11 cellular contexts compared by ENCODE assay signal in genomic region chr16:88870608-88871348, GRCh38. TPM values are rescaled to one million over a fixed set of nuclear protein-coding genes. Genes with fewer than 3 reads are reported as not detected.
A peak's percentile ranks its signal among the peaks of the same experiment; 100 is the strongest.
DNase-seq lines count a peak whose midpoint lies in the region; ATAC-seq and TF ChIP-seq lines count a peak whose summit lies in the region.
"Had no signal": no experiment of that assay in that cellular context is flagged by ENCODE, and none has a peak within 500 bp of the region (broad histone marks: within the 10 kb centered on the region; RNA-seq: fewer than 3 reads in every experiment).

No MANE protein-coding gene starts in this region.

- peaks cover 10% of the 10 kb centered on the region for H3K27me3 Mint-ChIP-seq in activated CD8-positive, alpha-beta T cell treated with anti-CD3 and anti-CD28 coated beads for 36 hours
- peaks cover 9% of the 10 kb centered on the region for H3K27me3 Mint-ChIP-seq in activated CD8-positive, alpha-beta T cell treated with anti-CD3 and anti-CD28 coated beads, Interleukin-2, amount 10 ng/mL, durations not matched to agents 7 days and 5 days (ENCODE audit: low read depth)
- peaks cover 15% of the 10 kb centered on the region for H3K27me3 Mint-ChIP-seq in activated naive CD8-positive, alpha-beta T cell treated with anti-CD3 and anti-CD28 coated beads, Interleukin-2, amount 50 U/mL, for 24 hours

- POLR2A ChIA-PET in activated CD8-positive, alpha-beta T cell treated with anti-CD3 and anti-CD28 coated beads for 36 hours (lab: Charles Lee) = no interaction called here
- POLR2A ChIA-PET in activated CD8-positive, alpha-beta T cell treated with anti-CD3 and anti-CD28 coated beads, Interleukin-2, amount 10 ng/mL, durations not matched to agents 7 days and 5 days (lab: Charles Lee) = no interaction called here

- TF ChIP-seq CTCF in activated CD8-positive, alpha-beta T cell treated with anti-CD3 and anti-CD28 coated beads for 36 hours (IDR thresholded peaks at IDR 0.05) = no peak

- H3K4me3 Mint-ChIP-seq in activated CD8-positive, alpha-beta T cell treated with anti-CD3 and anti-CD28 coated beads for 36 hours = no peak overlapping the region
- no peak overlapping the region for H3K4me3 Mint-ChIP-seq in activated CD8-positive, alpha-beta T cell treated with anti-CD3 and anti-CD28 coated beads, Interleukin-2, amount 10 ng/mL, durations not matched to agents 7 days and 5 days
- H3K4me3 Mint-ChIP-seq in activated naive CD8-positive, alpha-beta T cell treated with anti-CD3 and anti-CD28 coated beads, Interleukin-2, amount 50 U/mL, for 24 hours = no peak overlapping the region
- H3K4me3 Mint-ChIP-seq: GM23338; stimulated activated effector memory CD8-positive, alpha-beta T cell treated with anti-CD3 and anti-CD28 coated beads, Interleukin-12 subunit alpha, Interleukin-12 subunit beta, amount 100 ng/mL, for 72 hours; T-helper 2 cell treated with Interferon-gamma antibody and Interleukin-4, amounts not matched to agents 5 μg/mL and 100 μg/mL, for 36 hours had no signal

- CTCF ChIA-PET in activated CD8-positive, alpha-beta T cell treated with anti-CD3 and anti-CD28 coated beads for 36 hours (lab: Charles Lee) = no interaction called here
- CTCF ChIA-PET in activated CD8-positive, alpha-beta T cell treated with anti-CD3 and anti-CD28 coated beads, Interleukin-2, amount 10 ng/mL, durations not matched to agents 7 days and 5 days (lab: Charles Lee) = no interaction called here

- peaks cover 4% of the 10 kb centered on the region for H3K4me1 Mint-ChIP-seq in activated CD8-positive, alpha-beta T cell treated with anti-CD3 and anti-CD28 coated beads for 36 hours (ENCODE audit: low read depth)
- no peaks in the 10 kb centered on the region for H3K4me1 Mint-ChIP-seq in activated CD8-positive, alpha-beta T cell treated with anti-CD3 and anti-CD28 coated beads, Interleukin-2, amount 10 ng/mL, durations not matched to agents 7 days and 5 days (ENCODE audit: low read depth)
- H3K4me1 Mint-ChIP-seq in activated naive CD8-positive, alpha-beta T cell treated with anti-CD3 and anti-CD28 coated beads, Interleukin-2, amount 50 U/mL, for 24 hours = peaks cover 5% of the 10 kb centered on the region
- H3K4me1 Mint-ChIP-seq: GM23338; stimulated activated effector memory CD8-positive, alpha-beta T cell treated with anti-CD3 and anti-CD28 coated beads, Interleukin-12 subunit alpha, Interleukin-12 subunit beta, amount 100 ng/mL, for 72 hours had no signal

- H3K36me3 Mint-ChIP-seq in activated CD8-positive, alpha-beta T cell treated with anti-CD3 and anti-CD28 coated beads for 36 hours (ENCODE audit: low read depth) = no peaks in the 10 kb centered on the region
- no peaks in the 10 kb centered on the region for H3K36me3 Mint-ChIP-seq in activated CD8-positive, alpha-beta T cell treated with anti-CD3 and anti-CD28 coated beads, Interleukin-2, amount 10 ng/mL, durations not matched to agents 7 days and 5 days (ENCODE audit: low read depth)
- peaks cover under 1% of the 10 kb centered on the region for H3K36me3 Mint-ChIP-seq in activated naive CD8-positive, alpha-beta T cell treated with anti-CD3 and anti-CD28 coated beads, Interleukin-2, amount 50 U/mL, for 24 hours (ENCODE audit: low read depth)
- H3K36me3 Mint-ChIP-seq: stimulated activated effector memory CD8-positive, alpha-beta T cell treated with anti-CD3 and anti-CD28 coated beads, Interleukin-12 subunit alpha, Interleukin-12 subunit beta, amount 100 ng/mL, for 72 hours had no signal

- DNase-seq in activated CD8-positive, alpha-beta T cell treated with anti-CD3 and anti-CD28 coated beads for 36 hours = no peak
- DNase-seq in activated CD8-positive, alpha-beta T cell treated with anti-CD3 and anti-CD28 coated beads, Interleukin-2, amount 10 ng/mL, durations not matched to agents 7 days and 5 days = no peak
- DNase-seq in MV-4-11 (lab: John Stamatoyannopoulos, UW) (peak; percentile 23), sciatic nerve (ENCODE audit: low spot score) (no peak), kidney tubule cell (ENCODE audit: low spot score) (no peak)
- DNase-seq in activated naive CD8-positive, alpha-beta T cell treated with anti-CD3 and anti-CD28 coated beads, Interleukin-2, amount 50 U/mL, for 24 hours = no peak

- no peaks in the 10 kb centered on the region for H3K9me3 Mint-ChIP-seq in activated CD8-positive, alpha-beta T cell treated with anti-CD3 and anti-CD28 coated beads for 36 hours
- H3K9me3 Mint-ChIP-seq in activated CD8-positive, alpha-beta T cell treated with anti-CD3 and anti-CD28 coated beads, Interleukin-2, amount 10 ng/mL, durations not matched to agents 7 days and 5 days (ENCODE audit: insufficient read depth) = no peaks in the 10 kb centered on the region
- no peaks in the 10 kb centered on the region for H3K9me3 Mint-ChIP-seq in activated naive CD8-positive, alpha-beta T cell treated with anti-CD3 and anti-CD28 coated beads, Interleukin-2, amount 50 U/mL, for 24 hours
- H3K9me3 Mint-ChIP-seq: GM23338; stimulated activated effector memory CD8-positive, alpha-beta T cell treated with anti-CD3 and anti-CD28 coated beads, Interleukin-12 subunit alpha, Interleukin-12 subunit beta, amount 100 ng/mL, for 72 hours; T-helper 2 cell treated with Interferon-gamma antibody and Interleukin-4, amounts not matched to agents 5 μg/mL and 100 μg/mL, for 36 hours had no signal

- peak; percentile 49 for ATAC-seq in activated CD8-positive, alpha-beta T cell treated with anti-CD3 and anti-CD28 coated beads for 36 hours
- no peak for ATAC-seq in activated CD8-positive, alpha-beta T cell treated with anti-CD3 and anti-CD28 coated beads, Interleukin-2, amount 10 ng/mL, durations not matched to agents 7 days and 5 days
- ATAC-seq in activated naive CD8-positive, alpha-beta T cell treated with anti-CD3 and anti-CD28 coated beads, Interleukin-2, amount 50 U/mL, for 24 hours = peak; percentile 21
- ATAC-seq in sciatic nerve (peak; percentile 53), HG03354 (IDR thresholded peaks at IDR 0.05; ENCODE audit: poor library complexity, severe bottlenecking, unreplicated experiment) (no peak), GM18498 (IDR thresholded peaks at IDR 0.05; ENCODE audit: unreplicated experiment) (no peak)
- ATAC-seq: GM23338; stimulated activated effector memory CD8-positive, alpha-beta T cell treated with anti-CD3 and anti-CD28 coated beads, Interleukin-12 subunit alpha, Interleukin-12 subunit beta, amount 100 ng/mL, for 72 hours had no signal

- H3K27ac Mint-ChIP-seq in activated CD8-positive, alpha-beta T cell treated with anti-CD3 and anti-CD28 coated beads for 36 hours = no peak overlapping the region
- no peak overlapping the region for H3K27ac Mint-ChIP-seq in activated CD8-positive, alpha-beta T cell treated with anti-CD3 and anti-CD28 coated beads, Interleukin-2, amount 10 ng/mL, durations not matched to agents 7 days and 5 days
- H3K27ac Mint-ChIP-seq in activated naive CD8-positive, alpha-beta T cell treated with anti-CD3 and anti-CD28 coated beads, Interleukin-2, amount 50 U/mL, for 24 hours = no peak overlapping the region
- H3K27ac Mint-ChIP-seq: GM23338; stimulated activated effector memory CD8-positive, alpha-beta T cell treated with anti-CD3 and anti-CD28 coated beads, Interleukin-12 subunit alpha, Interleukin-12 subunit beta, amount 100 ng/mL, for 72 hours; T-helper 2 cell treated with Interferon-gamma antibody and Interleukin-4, amounts not matched to agents 5 μg/mL and 100 μg/mL, for 36 hours had no signal

- intact Hi-C loops in activated CD8-positive, alpha-beta T cell treated with anti-CD3 and anti-CD28 coated beads for 36 hours (cut with micrococcal nuclease) = no loop called here
- intact Hi-C loops in sciatic nerve (cut with DNase I) = no loop called here

RNA-seq across cellular contexts. Expression of gene PABPN1L, which starts 4.3 kb away (rescaled TPM):
- total RNA-seq in activated CD8-positive, alpha-beta T cell treated with anti-CD3 and anti-CD28 coated beads for 36 hours = not detected
- total RNA-seq in activated CD8-positive, alpha-beta T cell treated with anti-CD3 and anti-CD28 coated beads, Interleukin-2, amount 10 ng/mL, durations not matched to agents 7 days and 5 days = not detected
- not detected for total RNA-seq in sciatic nerve
- total RNA-seq: GM23338 had no signal

RNA-seq across cellular contexts. Expression of gene TRAPPC2L, which starts 13.9 kb away (rescaled TPM):
- 10 to 100 TPM; 56.4 to 61.9 TPM for total RNA-seq in activated CD8-positive, alpha-beta T cell treated with anti-CD3 and anti-CD28 coated beads for 36 hours
- 10 to 100 TPM; 61.2 to 65.3 TPM for total RNA-seq in activated CD8-positive, alpha-beta T cell treated with anti-CD3 and anti-CD28 coated beads, Interleukin-2, amount 10 ng/mL, durations not matched to agents 7 days and 5 days
- total RNA-seq in sciatic nerve = 41.2 TPM

RNA-seq across cellular contexts. Expression of gene GALNS, which starts 14.0 kb away (rescaled TPM):
- 10 to 100 TPM; 24.5 to 25.4 TPM for total RNA-seq in activated CD8-positive, alpha-beta T cell treated with anti-CD3 and anti-CD28 coated beads for 36 hours
- total RNA-seq in activated CD8-positive, alpha-beta T cell treated with anti-CD3 and anti-CD28 coated beads, Interleukin-2, amount 10 ng/mL, durations not matched to agents 7 days and 5 days = 10 to 100 TPM; 31.1 to 33.3 TPM
- 41.1 TPM for total RNA-seq in sciatic nerve

RNA-seq across cellular contexts. Expression of gene APRT, which starts 59.0 kb away (rescaled TPM):
- 100 to 1,000 TPM; 236 to 240 TPM for total RNA-seq in activated CD8-positive, alpha-beta T cell treated with anti-CD3 and anti-CD28 coated beads for 36 hours
- total RNA-seq in activated CD8-positive, alpha-beta T cell treated with anti-CD3 and anti-CD28 coated beads, Interleukin-2, amount 10 ng/mL, durations not matched to agents 7 days and 5 days = 100 to 1,000 TPM; 140 to 141 TPM
- total RNA-seq in sciatic nerve = 46.0 TPM

Comparison
In these comparisons a context has a peak if more than half of its experiments do, and no peak if none do; other contexts are left out.
1. ATAC-seq: peak in activated CD8-positive, alpha-beta T cell treated with anti-CD3 and anti-CD28 coated beads for 36 hours (single experiment), activated naive CD8-positive, alpha-beta T cell treated with anti-CD3 and anti-CD28 coated beads, Interleukin-2, amount 50 U/mL, for 24 hours (single experiment) and sciatic nerve (single experiment); none in activated CD8-positive, alpha-beta T cell treated with anti-CD3 and anti-CD28 coated beads, Interleukin-2, amount 10 ng/mL, durations not matched to agents 7 days and 5 days (single experiment), HG03354 (single experiment) and GM18498 (single experiment).